8 cellular contexts compared by ENCODE assay signal in genomic region chr11:68010058-68011041, GRCh38.
DNase-seq lines count a peak whose midpoint lies in the region; ATAC-seq, FAIRE-seq and TF ChIP-seq lines count a peak whose summit lies in the region.

A gene with protein sequence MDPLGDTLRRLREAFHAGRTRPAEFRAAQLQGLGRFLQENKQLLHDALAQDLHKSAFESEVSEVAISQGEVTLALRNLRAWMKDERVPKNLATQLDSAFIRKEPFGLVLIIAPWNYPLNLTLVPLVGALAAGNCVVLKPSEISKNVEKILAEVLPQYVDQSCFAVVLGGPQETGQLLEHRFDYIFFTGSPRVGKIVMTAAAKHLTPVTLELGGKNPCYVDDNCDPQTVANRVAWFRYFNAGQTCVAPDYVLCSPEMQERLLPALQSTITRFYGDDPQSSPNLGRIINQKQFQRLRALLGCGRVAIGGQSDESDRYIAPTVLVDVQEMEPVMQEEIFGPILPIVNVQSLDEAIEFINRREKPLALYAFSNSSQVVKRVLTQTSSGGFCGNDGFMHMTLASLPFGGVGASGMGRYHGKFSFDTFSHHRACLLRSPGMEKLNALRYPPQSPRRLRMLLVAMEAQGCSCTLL (plus strand): TSS chr11:68010327. CDS start chr11:68015298, 4,971 bp downstream.

- H3K4me1 ChIP-seq in DND-41 (ENCODE audit: insufficient read depth, low read length), result no peaks in the 10 kb centered on the region

- no peak for TF ChIP-seq CTCF in DND-41 (IDR thresholded peaks at IDR 0.05; ENCODE audit: borderline replicate concordance, extremely low read depth, low read length, poor library complexity, severe bottlenecking)
- no peak for TF ChIP-seq CTCF in D721Med (IDR thresholded peaks at IDR 0.05; ENCODE audit: insufficient read depth, missing control alignments)

- no peak within 1 kb of the TSS for H3K27ac ChIP-seq in DND-41 (ENCODE audit: low read length)

- H3K27me3 ChIP-seq in DND-41 (ENCODE audit: insufficient read depth, low read length, poor library complexity), result no peaks in the 10 kb centered on the region

- ATAC-seq in DND-41 (ENCODE audit: insufficient read depth, low read depth) (peak; percentile 34; the same call in 2 of the 3 replicates), GM19328 (IDR thresholded peaks at IDR 0.05; ENCODE audit: unreplicated experiment) (no peak)

- no peaks in the 10 kb centered on the region for H3K9me3 ChIP-seq in DND-41 (ENCODE audit: insufficient read depth, low read length, severe bottlenecking)

- no peak within 1 kb of the TSS for H2AFZ ChIP-seq in DND-41 (ENCODE audit: low read depth, low read length)

- H3K4me2 ChIP-seq in DND-41 (ENCODE audit: insufficient read depth, low read length), result no peak within 1 kb of the TSS

- no peaks in the 10 kb centered on the region; the same call in 1 of the 2 replicates for H4K20me1 ChIP-seq in DND-41 (ENCODE audit: insufficient read depth, low read length)

- no peak for FAIRE-seq in D721Med (lab: Jason Lieb, UNC)

- H3K4me3 ChIP-seq in DND-41 (ENCODE audit: low read depth in 1 of 2, low read length in 2 of 2), result no peak within 1 kb of the TSS
- H3K4me3 ChIP-seq in skeletal muscle cell (ENCODE audit: low read depth, low read length), result peak within 1 kb of the TSS; percentile 40

- H3K9ac ChIP-seq in DND-41 (ENCODE audit: low read depth, low read length), result no peak within 1 kb of the TSS

- H3K36me3 ChIP-seq in DND-41 (ENCODE audit: insufficient read depth, low read length), result no peaks in the 10 kb centered on the region

- no peak for DNase-seq in DND-41
- peak; percentile 90 to 97 for DNase-seq in NOMO-1 (lab: John Stamatoyannopoulos, UW; ENCODE audit: unreplicated experiment in 2 of 2)
- peak; percentile 58 for DNase-seq in brain pericyte (ENCODE audit: low read depth, low spot score)
- DNase-seq in iris pigment epithelial cell (ENCODE audit: low read depth), result peak; percentile 80
- DNase-seq in skeletal muscle cell (ENCODE audit: low read depth), result peak; percentile 55
- no peak for DNase-seq in D721Med (ENCODE audit: insufficient read length, low spot score)
- DNase-seq in activated gamma-delta T cell treated with Interleukin-2 at 50 U/mL for 16 hours, result no peak

- H3K79me2 ChIP-seq in DND-41 (ENCODE audit: insufficient read depth, low read length), result no peaks in the 10 kb centered on the region

Comparison
In these comparisons a context has a peak if more than half of its experiments do, and no peak if none do; other contexts are left out.
1. DNase-seq: peak in NOMO-1 (2 of 2), brain pericyte (single experiment), iris pigment epithelial cell (single experiment) and skeletal muscle cell (single experiment); none in DND-41 (single experiment), D721Med (single experiment) and activated gamma-delta T cell treated with Interleukin-2 at 50 U/mL for 16 hours (single experiment).